Comparison of ENCODE assay signal across 8 cellular contexts in the genomic region with DNA sequence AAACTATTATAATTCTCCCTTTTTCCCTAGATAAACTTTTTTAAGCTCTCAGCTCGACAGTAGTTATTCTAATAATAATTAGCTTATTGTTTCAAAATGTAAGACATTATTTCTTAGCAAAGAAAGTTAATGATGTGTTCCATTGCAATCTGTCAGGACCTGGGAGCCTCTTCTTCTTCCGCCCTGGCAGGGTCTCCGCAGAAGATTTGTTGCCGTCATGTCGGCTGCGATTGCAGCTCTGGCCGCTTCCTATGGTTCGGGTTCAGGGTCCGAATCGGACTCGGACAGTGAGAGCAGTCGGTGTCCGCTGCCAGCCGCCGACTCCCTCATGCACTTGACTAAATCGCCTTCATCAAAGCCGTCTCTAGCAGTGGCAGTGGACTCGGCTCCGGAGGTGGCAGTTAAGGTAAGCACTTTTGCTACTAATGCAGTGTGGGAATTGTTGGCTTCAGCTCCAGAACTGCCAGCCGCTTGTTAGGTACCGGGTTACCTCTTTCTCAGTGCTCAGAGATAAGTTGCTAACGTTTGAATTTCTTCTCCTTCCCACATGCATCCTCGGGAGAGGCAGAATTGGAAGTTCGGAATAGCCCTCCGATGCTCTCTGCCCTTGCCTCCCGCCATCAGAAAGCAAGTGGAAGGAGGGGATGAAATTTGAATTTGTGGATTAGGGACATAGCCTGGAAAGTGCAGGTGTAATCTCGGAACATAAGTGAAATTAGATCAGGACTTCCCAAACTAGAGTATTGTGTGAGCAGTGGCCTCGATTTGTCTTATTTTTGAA. TPM values are rescaled to one million over a fixed set of nuclear protein-coding genes. Genes with fewer than 3 reads are reported as not detected.
DNase-seq lines count a peak whose midpoint lies in the region; ATAC-seq and TF ChIP-seq lines count a peak whose summit lies in the region.

CDC40 (plus strand) TSS at position 200 of the 781 bp plus-strand sequence; CDS start at position 218, 18 bp downstream.

- peak; percentile 30 for DNase-seq in NCI-H2227 treated with DMSO at 0.1 percent for 48 hours (lab: John Stamatoyannopoulos, UW)
- no peak for DNase-seq in NCI-H2227 (lab: John Stamatoyannopoulos, UW; ENCODE audit: unreplicated experiment)
- DNase-seq in NCI-H748 treated with DMSO at 0.1 percent for 48 hours (lab: John Stamatoyannopoulos, UW): peak; percentile 92
- DNase-seq in activated CD8-positive, alpha-beta memory T cell treated with anti-CD3 and anti-CD28 coated beads, Interleukin-2, amount 50 U/mL, for 4 hours: peak; percentile 48
- peak in 48 of 49 donors; percentile 15 to 87 (median 62) for DNase-seq in substantia nigra (lab: John Stamatoyannopoulos, UW)

- H3K4me1 ChIP-seq in esophagus (ENCODE audit: control insufficient read depth in 2 of 2, insufficient read depth in 2 of 2, low read length in 1 of 2): no peaks in the 10 kb centered on the region

- no peaks in the 10 kb centered on the region for H3K9me2 ChIP-seq in neural cell (ENCODE audit: insufficient read depth, low read length)

- peak; percentile 39 for ATAC-seq in HG02884 (IDR thresholded peaks at IDR 0.05; ENCODE audit: unreplicated experiment)

- peak within 1 kb of the TSS; percentile 93 to 100 for H3K4me3 ChIP-seq in esophagus (ENCODE audit: low read depth in 1 of 2, low read length in 2 of 2)
- H3K4me3 ChIP-seq in neural cell (ENCODE audit: low read length): peak within 1 kb of the TSS; percentile 85

- TF ChIP-seq RAD21 in neural cell (conservative IDR thresholded peaks at IDR 0.05): peak; percentile 48

- no peaks in the 10 kb centered on the region for H3K27me3 ChIP-seq in esophagus (ENCODE audit: control insufficient read depth in 1 of 2, insufficient read depth in 2 of 2, low read length in 2 of 2)
- H3K27me3 ChIP-seq in neural cell (ENCODE audit: insufficient read depth, low read depth, low read length): no peaks in the 10 kb centered on the region

- peak within 1 kb of the TSS; percentile 73 for H2AFZ ChIP-seq in neural cell (ENCODE audit: low read depth, low read length)

- no peak for TF ChIP-seq EP300 in neural cell (conservative IDR thresholded peaks at IDR 0.05; ENCODE audit: poor library complexity, severe bottlenecking)

- peak within 1 kb of the TSS; percentile 80 for H3K4me2 ChIP-seq in neural cell (ENCODE audit: low read length)

- H3F3A ChIP-seq in neural cell (ENCODE audit: insufficient read depth, low read length, poor library complexity, severe bottlenecking): peaks cover 3% of the 10 kb centered on the region

- H3K36me3 ChIP-seq in esophagus (ENCODE audit: control insufficient read depth in 2 of 2, insufficient read depth in 2 of 2, low read length in 1 of 2): no peaks in the 10 kb centered on the region
- no peaks in the 10 kb centered on the region for H3K36me3 ChIP-seq in neural cell (ENCODE audit: insufficient read depth, low read length)

- peak; percentile 18 for TF ChIP-seq CTCF in neural cell (IDR thresholded peaks at IDR 0.05; ENCODE audit: poor library complexity, severe bottlenecking)

- H3K27ac ChIP-seq in esophagus (ENCODE audit: low read depth in 2 of 2, low read length in 1 of 2) (peak within 1 kb of the TSS; percentile 79 to 93), neural cell (ENCODE audit: low read length) (peak within 1 kb of the TSS; percentile 98), substantia nigra (ENCODE audit: low read depth, low read length, poor library complexity, severe bottlenecking) (peak within 1 kb of the TSS; percentile 89)

- peak within 1 kb of the TSS; percentile 93 for H3K9ac ChIP-seq in neural cell (ENCODE audit: low read length)

- H4K20me1 ChIP-seq in neural cell (ENCODE audit: insufficient read depth): peaks cover 6% of the 10 kb centered on the region

- 0 to 1% methylated on average over 28 of the region's 28 CpGs for WGBS in esophagus, 2 donors

- H3K9me3 ChIP-seq in esophagus (ENCODE audit: control insufficient read depth in 2 of 2, insufficient read depth in 1 of 2, low read depth in 1 of 2, low read length in 1 of 2) (no peaks in the 10 kb centered on the region), neural cell (ENCODE audit: low read length) (no peaks in the 10 kb centered on the region)

- H3K79me2 ChIP-seq in neural cell (replicated peaks; ENCODE audit: insufficient read depth, low read length): peaks cover 75% of the 10 kb centered on the region

TF ChIP-seq in neural cell, 6 proteins besides CTCF, POLR2A, EP300 and RAD21:
- peak; percentile 75 for TF ChIP-seq POLR2AphosphoS5 (IDR thresholded peaks at IDR 0.05)
- TF ChIP-seq TAF1 (IDR thresholded peaks at IDR 0.05; ENCODE audit: low read depth): no peak
- TF ChIP-seq MXI1 (conservative IDR thresholded peaks at IDR 0.05; ENCODE audit: poor library complexity, severe bottlenecking): peak; percentile 40
- TF ChIP-seq SMC3 (conservative IDR thresholded peaks at IDR 0.05; ENCODE audit: poor library complexity): no peak

RNA-seq across cellular contexts. Expression of gene CDC40, which starts in this region (rescaled TPM):
- polyA plus RNA-seq in esophagus (1 to 10 TPM; 3.7 to 6.1 TPM), neural cell (22.3 and 22.9 TPM in 2 replicates)
- 34.6 and 36.1 TPM in 2 replicates for polyA minus RNA-seq in neural cell
